32 cellular contexts compared by ENCODE assay signal in the genomic region with DNA sequence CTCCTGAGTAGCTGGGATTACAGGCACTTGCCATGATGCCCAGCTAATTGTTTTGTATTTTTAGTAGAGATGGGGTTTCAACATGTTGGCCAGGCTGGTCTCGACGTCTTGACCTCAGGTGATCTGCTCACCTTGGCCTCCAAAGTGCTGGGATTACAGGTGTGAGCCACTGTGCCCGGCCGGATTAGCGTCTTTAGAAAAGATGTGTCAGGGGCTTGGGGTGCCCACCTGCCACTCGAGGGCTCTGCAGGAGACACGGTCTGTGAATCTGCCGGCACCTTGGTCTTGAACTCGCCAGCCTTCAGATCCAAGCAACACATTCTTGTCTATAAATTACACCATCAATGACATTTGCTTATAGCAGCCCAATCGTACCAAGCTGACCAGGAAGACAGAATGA.
"Had no signal": no experiment of that assay in that cellular context is flagged by ENCODE, and none has a peak within 500 bp of the region (broad histone marks: within the 10 kb centered on the region; RNA-seq: fewer than 3 reads in every experiment).

No MANE protein-coding gene starts in this region.

- DNase-seq: activated B cell treated with CpG ODN at 0.5 μM for 24 hours; activated CD4-positive, alpha-beta T cell treated with anti-CD3 and anti-CD28 coated beads for 48 hours; activated CD4-positive, alpha-beta T cell treated with anti-CD3 and anti-CD28 coated beads, Interleukin-2, amount 50 U/mL, for 1 hour; activated CD4-positive, alpha-beta T cell treated with anti-CD3 and anti-CD28 coated beads, Interleukin-2, amount 50 U/mL, for 48 hours; activated CD8-positive, alpha-beta memory T cell treated with anti-CD3 and anti-CD28 coated beads for 24 hours; activated CD8-positive, alpha-beta T cell treated with anti-CD3 and anti-CD28 coated beads for 36 hours; activated effector memory CD4-positive, alpha-beta T cell treated with Interleukin-2 at 50 U/mL for 16 hours; activated gamma-delta T cell treated with Interleukin-2 at 50 U/mL for 16 hours; activated naive CD4-positive, alpha-beta T cell treated with Interleukin-2 at 50 U/mL for 16 hours; activated naive CD8-positive, alpha-beta T cell treated with anti-CD3 and anti-CD28 coated beads for 36 hours; activated naive CD8-positive, alpha-beta T cell treated with anti-CD3 and anti-CD28 coated beads, Interleukin-2, amount 50 U/mL, for 24 hours; activated T-cell treated with anti-CD3 and anti-CD28 coated beads, Interleukin-2, amount 50 U/mL, for 4 hours; adrenal gland; amygdala; aorta; body of pancreas; central memory CD4-positive, alpha-beta T cell; cerebellar nuclear complex; colonic mucosa; effector memory CD4-positive, alpha-beta T cell; endodermal cell; foreskin fibroblast; T-helper 1 cell; T-helper 17 cell; T1000; WERI-Rb-1 had no signal

- H3K36me3 Mint-ChIP-seq: activated naive CD4-positive, alpha-beta T cell treated with anti-CD3 and anti-CD28 coated beads, Interleukin-2, amount 50 U/mL, for 24 hours; activated naive CD8-positive, alpha-beta T cell treated with anti-CD3 and anti-CD28 coated beads for 36 hours had no signal

- H3K4me1 ChIP-seq: adrenal gland, body of pancreas, colonic mucosa had no signal

- H3K4me1 Mint-ChIP-seq: activated naive CD4-positive, alpha-beta T cell treated with anti-CD3 and anti-CD28 coated beads, Interleukin-2, amount 50 U/mL, for 24 hours; activated naive CD8-positive, alpha-beta T cell treated with anti-CD3 and anti-CD28 coated beads for 36 hours; activated naive CD8-positive, alpha-beta T cell treated with anti-CD3 and anti-CD28 coated beads, Interleukin-2, amount 50 U/mL, for 24 hours; activated T-helper 17 cell treated with anti-CD3 and anti-CD28 coated beads, Interleukin-2, amount 50 U/mL, for 72 hours; endodermal cell; T-helper 17 cell had no signal

- H3K9me3 ChIP-seq: adrenal gland, body of pancreas, colonic mucosa had no signal

- FAIRE-seq: frontal cortex had no signal

- H3K4me3 Mint-ChIP-seq: activated B cell treated with CpG ODN at 0.5 μM for 24 hours; activated CD8-positive, alpha-beta T cell treated with anti-CD3 and anti-CD28 coated beads for 36 hours; activated naive CD4-positive, alpha-beta T cell treated with anti-CD3 and anti-CD28 coated beads, Interleukin-2, amount 50 U/mL, for 24 hours; activated naive CD8-positive, alpha-beta T cell treated with anti-CD3 and anti-CD28 coated beads for 36 hours; activated naive CD8-positive, alpha-beta T cell treated with anti-CD3 and anti-CD28 coated beads, Interleukin-2, amount 50 U/mL, for 24 hours; activated T-cell treated with anti-CD3 and anti-CD28 coated beads, Interleukin-2, amount 50 U/mL, for 4 hours; activated T-helper 17 cell treated with anti-CD3 and anti-CD28 coated beads, Interleukin-2, amount 50 U/mL, for 72 hours; endodermal cell; T-helper 17 cell; T-helper 2 cell treated with Interferon-gamma antibody and Interleukin-4, amounts not matched to agents 5 μg/mL and 100 μg/mL, for 36 hours had no signal

- H3K9me3 Mint-ChIP-seq: activated B cell treated with CpG ODN at 0.5 μM for 24 hours; activated CD8-positive, alpha-beta T cell treated with anti-CD3 and anti-CD28 coated beads for 36 hours; activated naive CD4-positive, alpha-beta T cell treated with anti-CD3 and anti-CD28 coated beads, Interleukin-2, amount 50 U/mL, for 24 hours; activated naive CD8-positive, alpha-beta T cell treated with anti-CD3 and anti-CD28 coated beads for 36 hours; activated naive CD8-positive, alpha-beta T cell treated with anti-CD3 and anti-CD28 coated beads, Interleukin-2, amount 50 U/mL, for 24 hours; activated T-cell treated with anti-CD3 and anti-CD28 coated beads, Interleukin-2, amount 50 U/mL, for 4 hours; activated T-helper 17 cell treated with anti-CD3 and anti-CD28 coated beads, Interleukin-2, amount 50 U/mL, for 72 hours; endodermal cell; T-helper 2 cell treated with Interferon-gamma antibody and Interleukin-4, amounts not matched to agents 5 μg/mL and 100 μg/mL, for 36 hours had no signal

- H3K4me3 ChIP-seq: adrenal gland, body of pancreas, colonic mucosa had no signal

- H3K27ac Mint-ChIP-seq: activated B cell treated with CpG ODN at 0.5 μM for 24 hours; activated CD8-positive, alpha-beta T cell treated with anti-CD3 and anti-CD28 coated beads for 36 hours; activated naive CD4-positive, alpha-beta T cell treated with anti-CD3 and anti-CD28 coated beads, Interleukin-2, amount 50 U/mL, for 24 hours; activated naive CD8-positive, alpha-beta T cell treated with anti-CD3 and anti-CD28 coated beads for 36 hours; activated naive CD8-positive, alpha-beta T cell treated with anti-CD3 and anti-CD28 coated beads, Interleukin-2, amount 50 U/mL, for 24 hours; activated T-helper 17 cell treated with anti-CD3 and anti-CD28 coated beads, Interleukin-2, amount 50 U/mL, for 72 hours; endodermal cell; T-helper 17 cell; T-helper 2 cell treated with Interferon-gamma antibody and Interleukin-4, amounts not matched to agents 5 μg/mL and 100 μg/mL, for 36 hours had no signal

- H3K36me3 ChIP-seq: adrenal gland, colonic mucosa, WERI-Rb-1 had no signal

- ATAC-seq: activated CD4-positive, CD25-positive, alpha-beta regulatory T cell treated with anti-CD3 and anti-CD28 coated beads, Interleukin-2, amount 50 U/mL, for 24 hours; activated CD8-positive, alpha-beta T cell treated with anti-CD3 and anti-CD28 coated beads for 36 hours; activated naive CD8-positive, alpha-beta T cell treated with anti-CD3 and anti-CD28 coated beads, Interleukin-2, amount 50 U/mL, for 24 hours; activated T-cell treated with anti-CD3 and anti-CD28 coated beads, Interleukin-2, amount 50 U/mL, for 4 hours; activated T-helper 17 cell treated with anti-CD3 and anti-CD28 coated beads, Interleukin-2, amount 50 U/mL, for 72 hours; body of pancreas; esophagus mucosa; T-helper 17 cell had no signal

- H3K27ac ChIP-seq: adrenal gland, body of pancreas, colonic mucosa, WERI-Rb-1 had no signal

- H3K27me3 ChIP-seq: body of pancreas, colonic mucosa had no signal
